Comparison of ENCODE assay signal across 1 cellular context in the genomic region with DNA sequence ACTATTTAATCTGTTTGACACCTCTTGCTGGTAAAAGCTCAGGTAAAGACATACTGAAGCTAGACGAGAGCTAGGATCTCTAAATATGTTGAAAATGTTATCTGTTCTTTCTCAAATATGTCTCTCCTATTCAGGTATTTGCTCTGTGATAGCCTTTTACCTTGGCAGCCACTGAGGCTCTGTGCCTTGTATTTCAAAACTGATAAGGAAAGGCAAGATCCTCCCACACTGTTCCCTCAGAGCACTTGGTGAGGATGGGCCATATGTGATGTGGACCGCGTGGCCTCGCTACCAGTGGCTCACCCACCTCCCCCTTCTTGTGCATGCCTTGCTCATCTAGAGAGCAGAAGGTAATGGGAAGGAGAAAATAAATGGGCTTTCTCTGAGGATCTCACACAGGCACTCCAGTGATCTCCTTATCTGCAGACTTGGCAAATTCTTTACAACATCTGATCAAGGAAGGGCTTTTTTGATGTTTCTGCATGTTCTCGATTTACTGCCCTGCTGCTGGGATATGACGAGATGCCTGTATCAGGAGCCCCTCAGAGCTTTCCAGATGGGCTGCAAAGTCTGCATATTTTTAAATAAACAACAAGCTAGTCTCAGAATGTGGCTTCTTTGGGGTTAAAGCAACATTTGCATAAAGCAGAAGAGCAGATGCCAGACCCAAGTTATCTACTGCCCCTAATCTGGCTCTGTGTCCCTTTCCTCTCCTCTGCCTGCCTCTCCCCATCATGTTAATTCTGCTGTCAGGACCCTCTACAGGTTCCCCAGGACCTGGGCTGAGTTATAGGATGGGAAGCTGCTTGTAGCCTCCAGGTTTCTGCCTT.
TF ChIP-seq lines count a peak whose summit lies in the region.

No MANE protein-coding gene starts in this region.

TF ChIP-seq in K562, 482 proteins besides CTCF, POLR2A, EP300 and RAD21 (continued from another document):
- TF ChIP-seq, protein P1, sequence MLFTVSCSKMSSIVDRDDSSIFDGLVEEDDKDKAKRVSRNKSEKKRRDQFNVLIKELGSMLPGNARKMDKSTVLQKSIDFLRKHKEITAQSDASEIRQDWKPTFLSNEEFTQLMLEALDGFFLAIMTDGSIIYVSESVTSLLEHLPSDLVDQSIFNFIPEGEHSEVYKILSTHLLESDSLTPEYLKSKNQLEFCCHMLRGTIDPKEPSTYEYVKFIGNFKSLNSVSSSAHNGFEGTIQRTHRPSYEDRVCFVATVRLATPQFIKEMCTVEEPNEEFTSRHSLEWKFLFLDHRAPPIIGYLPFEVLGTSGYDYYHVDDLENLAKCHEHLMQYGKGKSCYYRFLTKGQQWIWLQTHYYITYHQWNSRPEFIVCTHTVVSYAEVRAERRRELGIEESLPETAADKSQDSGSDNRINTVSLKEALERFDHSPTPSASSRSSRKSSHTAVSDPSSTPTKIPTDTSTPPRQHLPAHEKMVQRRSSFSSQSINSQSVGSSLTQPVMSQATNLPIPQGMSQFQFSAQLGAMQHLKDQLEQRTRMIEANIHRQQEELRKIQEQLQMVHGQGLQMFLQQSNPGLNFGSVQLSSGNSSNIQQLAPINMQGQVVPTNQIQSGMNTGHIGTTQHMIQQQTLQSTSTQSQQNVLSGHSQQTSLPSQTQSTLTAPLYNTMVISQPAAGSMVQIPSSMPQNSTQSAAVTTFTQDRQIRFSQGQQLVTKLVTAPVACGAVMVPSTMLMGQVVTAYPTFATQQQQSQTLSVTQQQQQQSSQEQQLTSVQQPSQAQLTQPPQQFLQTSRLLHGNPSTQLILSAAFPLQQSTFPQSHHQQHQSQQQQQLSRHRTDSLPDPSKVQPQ (CRISPR knock-in tag; IDR thresholded peaks at IDR 0.05; ENCODE audit: borderline replicate concordance), result no peak
- no peak for TF ChIP-seq NRF1 (conservative IDR thresholded peaks at IDR 0.05 in 1 of 2, IDR thresholded peaks at IDR 0.05 in 1 of 2)
- no peak for TF ChIP-seq CUX1 (CRISPR knock-in tag; IDR thresholded peaks at IDR 0.05)
- no peak for TF ChIP-seq ZNF780A (CRISPR knock-in tag; IDR thresholded peaks at IDR 0.05)
- no peak for TF ChIP-seq PPARD (CRISPR knock-in tag; IDR thresholded peaks at IDR 0.05)
- TF ChIP-seq MNT (conservative IDR thresholded peaks at IDR 0.05), result peak in 1 of 2 experiments; percentile 38; a peak in 1 of 4 replicates
- no peak for TF ChIP-seq CAMTA2 (CRISPR knock-in tag; conservative IDR thresholded peaks at IDR 0.05)
- no peak for TF ChIP-seq ZNF324 (CRISPR knock-in tag; IDR thresholded peaks at IDR 0.05)
- TF ChIP-seq ZKSCAN1 (IDR thresholded peaks at IDR 0.05; ENCODE audit: low read depth, low read length), result no peak
- TF ChIP-seq, protein P2, sequence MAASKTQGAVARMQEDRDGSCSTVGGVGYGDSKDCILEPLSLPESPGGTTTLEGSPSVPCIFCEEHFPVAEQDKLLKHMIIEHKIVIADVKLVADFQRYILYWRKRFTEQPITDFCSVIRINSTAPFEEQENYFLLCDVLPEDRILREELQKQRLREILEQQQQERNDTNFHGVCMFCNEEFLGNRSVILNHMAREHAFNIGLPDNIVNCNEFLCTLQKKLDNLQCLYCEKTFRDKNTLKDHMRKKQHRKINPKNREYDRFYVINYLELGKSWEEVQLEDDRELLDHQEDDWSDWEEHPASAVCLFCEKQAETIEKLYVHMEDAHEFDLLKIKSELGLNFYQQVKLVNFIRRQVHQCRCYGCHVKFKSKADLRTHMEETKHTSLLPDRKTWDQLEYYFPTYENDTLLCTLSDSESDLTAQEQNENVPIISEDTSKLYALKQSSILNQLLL (CRISPR knock-in tag; IDR thresholded peaks at IDR 0.05; ENCODE audit: borderline replicate concordance), result no peak
- TF ChIP-seq ZNF740 (CRISPR knock-in tag; IDR thresholded peaks at IDR 0.05), result no peak
- TF ChIP-seq ZNF740 (tag; IDR thresholded peaks at IDR 0.05), result no peak
- TF ChIP-seq SIN3A (IDR thresholded peaks at IDR 0.05; ENCODE audit: borderline replicate concordance in 2 of 2, control insufficient read depth in 1 of 2, low read depth in 2 of 2, low read length in 2 of 2), result no peak
- TF ChIP-seq, protein P3, sequence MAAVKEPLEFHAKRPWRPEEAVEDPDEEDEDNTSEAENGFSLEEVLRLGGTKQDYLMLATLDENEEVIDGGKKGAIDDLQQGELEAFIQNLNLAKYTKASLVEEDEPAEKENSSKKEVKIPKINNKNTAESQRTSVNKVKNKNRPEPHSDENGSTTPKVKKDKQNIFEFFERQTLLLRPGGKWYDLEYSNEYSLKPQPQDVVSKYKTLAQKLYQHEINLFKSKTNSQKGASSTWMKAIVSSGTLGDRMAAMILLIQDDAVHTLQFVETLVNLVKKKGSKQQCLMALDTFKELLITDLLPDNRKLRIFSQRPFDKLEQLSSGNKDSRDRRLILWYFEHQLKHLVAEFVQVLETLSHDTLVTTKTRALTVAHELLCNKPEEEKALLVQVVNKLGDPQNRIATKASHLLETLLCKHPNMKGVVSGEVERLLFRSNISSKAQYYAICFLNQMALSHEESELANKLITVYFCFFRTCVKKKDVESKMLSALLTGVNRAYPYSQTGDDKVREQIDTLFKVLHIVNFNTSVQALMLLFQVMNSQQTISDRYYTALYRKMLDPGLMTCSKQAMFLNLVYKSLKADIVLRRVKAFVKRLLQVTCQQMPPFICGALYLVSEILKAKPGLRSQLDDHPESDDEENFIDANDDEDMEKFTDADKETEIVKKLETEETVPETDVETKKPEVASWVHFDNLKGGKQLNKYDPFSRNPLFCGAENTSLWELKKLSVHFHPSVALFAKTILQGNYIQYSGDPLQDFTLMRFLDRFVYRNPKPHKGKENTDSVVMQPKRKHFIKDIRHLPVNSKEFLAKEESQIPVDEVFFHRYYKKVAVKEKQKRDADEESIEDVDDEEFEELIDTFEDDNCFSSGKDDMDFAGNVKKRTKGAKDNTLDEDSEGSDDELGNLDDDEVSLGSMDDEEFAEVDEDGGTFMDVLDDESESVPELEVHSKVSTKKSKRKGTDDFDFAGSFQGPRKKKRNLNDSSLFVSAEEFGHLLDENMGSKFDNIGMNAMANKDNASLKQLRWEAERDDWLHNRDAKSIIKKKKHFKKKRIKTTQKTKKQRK (IDR thresholded peaks at IDR 0.05; ENCODE audit: borderline replicate concordance, low read depth, low read length), result no peak
